8 cellular contexts compared by ENCODE assay signal in genomic region chr19:5719961-5720790, GRCh38. TPM values are rescaled to one million over a fixed set of nuclear protein-coding genes. Genes with fewer than 3 reads are reported as not detected.
DNase-seq lines count a peak whose midpoint lies in the region; ATAC-seq and TF ChIP-seq lines count a peak whose summit lies in the region.

CATSPERD (plus strand) TSS chr19:5720637; CDS start chr19:5720738, 101 bp downstream.
LONP1 (minus strand) TSS chr19:5720146; CDS start chr19:5720132, 14 bp downstream.

- H3F3A ChIP-seq in smooth muscle cell (ENCODE audit: low read depth) = peaks cover 12% of the 10 kb centered on the region

- DNase-seq in AG08396 (ENCODE audit: low spot score) (peak; percentile 100), NCI-H2196 treated with DMSO at 0.1 percent for 48 hours (lab: John Stamatoyannopoulos, UW; ENCODE audit: unreplicated experiment) (peak; percentile 96), cardiac fibroblast (ENCODE audit: low read depth in 2 of 2) (peak; percentile 99), iPS-NIHi7 (ENCODE audit: extremely low spot score) (peak; percentile 100), smooth muscle cell (lab: John Stamatoyannopoulos, UW; ENCODE audit: unreplicated experiment) (peak; percentile 99)

- no peaks in the 10 kb centered on the region for H3K9me3 ChIP-seq in smooth muscle cell (replicated peaks; ENCODE audit: low read depth)

- H3K79me2 ChIP-seq in smooth muscle cell (ENCODE audit: low read depth) = peaks cover 37% of the 10 kb centered on the region

- H3K4me1 ChIP-seq in smooth muscle cell (ENCODE audit: low read depth) = peaks cover 10% of the 10 kb centered on the region

- H3K36me3 ChIP-seq in smooth muscle cell (ENCODE audit: low read depth) = no peaks in the 10 kb centered on the region

- H3K4me2 ChIP-seq in smooth muscle cell = peak within 1 kb of the TSS; percentile 96

- ATAC-seq in GM18873 (IDR thresholded peaks at IDR 0.05; ENCODE audit: low FRiP score, unreplicated experiment) (peak; percentile 86), HG03139 (IDR thresholded peaks at IDR 0.05; ENCODE audit: unreplicated experiment) (peak; percentile 77)

- peak within 1 kb of the TSS; percentile 94 for H3K9ac ChIP-seq in smooth muscle cell (ENCODE audit: low read depth)

- H3K27me3 ChIP-seq in smooth muscle cell (ENCODE audit: low read depth) = no peaks in the 10 kb centered on the region

- peak within 1 kb of the TSS; percentile 98 for H3K27ac ChIP-seq in smooth muscle cell (ENCODE audit: low read depth)

- H4K20me1 ChIP-seq in smooth muscle cell (ENCODE audit: low read depth) = peaks cover 32% of the 10 kb centered on the region

- peak within 1 kb of the TSS; percentile 97 for H3K4me3 ChIP-seq in WI38 (ENCODE audit: low read depth, low read length)
- H3K4me3 ChIP-seq in cardiac fibroblast (replicated peaks in 1 of 2; ENCODE audit: low read depth in 2 of 2, low read length in 2 of 2) = peak within 1 kb of the TSS; percentile 93 to 96
- peak within 1 kb of the TSS; percentile 64 for H3K4me3 ChIP-seq in smooth muscle cell

- H2AFZ ChIP-seq in smooth muscle cell (ENCODE audit: low read depth) = peak within 1 kb of the TSS; percentile 75

- WGBS in smooth muscle cell (ENCODE audit: low lambda C conversion rate) = under 1% methylated on average over 74 of the region's 90 CpGs

- TF ChIP-seq CTCF in WI38 (IDR thresholded peaks at IDR 0.05; ENCODE audit: low read depth, low read length) (peak; percentile 96), cardiac fibroblast (IDR thresholded peaks at IDR 0.05; ENCODE audit: low read depth, low read length) (peak; percentile 95), smooth muscle cell (IDR thresholded peaks at IDR 0.05; ENCODE audit: borderline replicate concordance, insufficient read depth, poor library complexity, severe bottlenecking) (peak; percentile 76)

RNA-seq across cellular contexts. Expression of gene CATSPERD, which starts in this region (rescaled TPM):
- total RNA-seq in smooth muscle cell = not detected in 2 replicates
- not detected in 2 replicates for polyA plus RNA-seq in smooth muscle cell

RNA-seq across cellular contexts. Expression of gene LONP1, which starts in this region (rescaled TPM):
- total RNA-seq in smooth muscle cell = 30.2 and 31.6 TPM in 2 replicates
- 67.7 and 82.6 TPM in 2 replicates for polyA plus RNA-seq in smooth muscle cell

Comparison
In these comparisons a context has a peak if more than half of its experiments do, and no peak if none do; other contexts are left out.
1. Peak in every context shown above with its lines: DNase-seq, ATAC-seq, H3K4me3 ChIP-seq and H3K27ac ChIP-seq.